In genomic region chr13:110316196-110316595, GRCh38 we compare ENCODE assay signal across 21 cellular contexts. TPM values are rescaled to one million over a fixed set of nuclear protein-coding genes. Genes with fewer than 3 reads are reported as not detected.
DNase-seq lines count a peak whose midpoint lies in the region; ATAC-seq, FAIRE-seq and TF ChIP-seq lines count a peak whose summit lies in the region.
"Had no signal": no experiment of that assay in that cellular context is flagged by ENCODE, and none has a peak within 500 bp of the region (broad histone marks: within the 10 kb centered on the region; RNA-seq: fewer than 3 reads in every experiment).

No MANE protein-coding gene starts in this region.

- H3K27ac ChIP-seq in HepG2 (ENCODE audit: extremely low read length, insufficient read depth, low read length) (no peak overlapping the region), right lobe of liver (no peak overlapping the region), rectal smooth muscle tissue (ENCODE audit: low read depth, low read length) (peak overlapping the region; percentile 75), uterus (peak overlapping the region; percentile 48 to 61)

- CTCF ChIA-PET in HepG2 (lab: Yijun Ruan, JAX; ENCODE audit: low intra/inter-chr PET ratio, low total read pairs), result no interaction called here

- H3K9me3 Mint-ChIP-seq in endothelial cell (ENCODE audit: unreplicated experiment), result no peaks in the 10 kb centered on the region

- peaks cover 5 to 74% of the 10 kb centered on the region in 2 experiments; a peak in 4 of 5 replicates for H3K27me3 ChIP-seq in HepG2 (ENCODE audit: control insufficient read depth in 1 of 2, insufficient read depth in 2 of 2, low read length in 2 of 2)
- H3K27me3 ChIP-seq in right lobe of liver, result no peaks in the 10 kb centered on the region
- H3K27me3 ChIP-seq in rectal smooth muscle tissue (ENCODE audit: control insufficient read depth, insufficient read depth, low read length), result no peaks in the 10 kb centered on the region
- no peaks in the 10 kb centered on the region for H3K27me3 ChIP-seq in uterus
- no peaks in the 10 kb centered on the region for H3K27me3 ChIP-seq in HAP-1 (ENCODE audit: low read depth)

- H3K4me1 ChIP-seq in HepG2 (ENCODE audit: insufficient read depth, low read length) (no peaks in the 10 kb centered on the region), right lobe of liver (no peaks in the 10 kb centered on the region), rectal smooth muscle tissue (ENCODE audit: control insufficient read depth, insufficient read depth, low read length) (peaks cover 60% of the 10 kb centered on the region), uterus (peaks cover 0 to 11% of the 10 kb centered on the region in 2 donors), HAP-1 (no peaks in the 10 kb centered on the region)

- no peak overlapping the region for H3K4me3 Mint-ChIP-seq in endothelial cell (ENCODE audit: unreplicated experiment)

- intact Hi-C loops in HepG2 (cut with micrococcal nuclease; ENCODE audit: unreplicated experiment) (no loop called here), right lobe of liver (cut with DNase I) (no loop called here), uterus (cut with DNase I; ENCODE audit: low total_unique reads) (no loop called here)

- DNase-seq in HepG2 (ENCODE audit: low spot score) (no peak), right lobe of liver (no peak), endothelial cell (ENCODE audit: low spot score) (no peak), uterus (no peak), HAP-1 (ENCODE audit: low spot score in 2 of 2) (no peak), DMS53 treated with DMSO at 0.1 percent for 48 hours (lab: John Stamatoyannopoulos, UW; ENCODE audit: unreplicated experiment) (no peak)
- DNase-seq: Caco-2; DMS79; Karpas-422; MM.1S; NCI-H1105; NCI-H187; NCI-H69; NK-92 treated with Interleukin-12 subunit alpha and Interleukin-12 subunit beta, amount 100 ng/mL, for 24 hours; OCI-M1; RPMI8226 had no signal

- H3K9me3 ChIP-seq in HepG2 (ENCODE audit: low read length) (no peaks in the 10 kb centered on the region), right lobe of liver (no peaks in the 10 kb centered on the region), uterus (no peaks in the 10 kb centered on the region), HAP-1 (no peaks in the 10 kb centered on the region)
- H3K9me3 ChIP-seq: Caco-2 had no signal

- WGBS in HepG2 (ENCODE audit: low lambda C conversion rate), result 0% methylated on average over 1 of the region's 10 CpGs
- 43% methylated on average over 1 of the region's 10 CpGs for WGBS in right lobe of liver (ENCODE audit: insufficient coverage, low coverage, low lambda C conversion rate, missing lambda C conversion rate)

- ATAC-seq in HepG2 (no peak), right lobe of liver (no peak), HG02885 (IDR thresholded peaks at IDR 0.05; ENCODE audit: poor library complexity, unreplicated experiment) (no peak)

- H3K27ac Mint-ChIP-seq in endothelial cell (ENCODE audit: unreplicated experiment), result peak overlapping the region; percentile 59

- H3K36me3 Mint-ChIP-seq in endothelial cell (ENCODE audit: low read depth, unreplicated experiment), result peaks cover 63% of the 10 kb centered on the region

- POLR2A ChIA-PET in HepG2 (lab: Yijun Ruan, JAX), result no interaction called here

- H3K4me3 ChIP-seq in HepG2 (replicated peaks in 1 of 3; ENCODE audit: insufficient read depth in 1 of 3, low read depth in 2 of 3, low read length in 3 of 3), result no peak overlapping the region
- no peak overlapping the region for H3K4me3 ChIP-seq in right lobe of liver
- no peak overlapping the region for H3K4me3 ChIP-seq in rectal smooth muscle tissue (ENCODE audit: low read length)
- H3K4me3 ChIP-seq in uterus, result no peak overlapping the region
- H3K4me3 ChIP-seq in HAP-1, result no peak overlapping the region

- H3K9ac ChIP-seq in HepG2 (ENCODE audit: insufficient read depth, low read depth, low read length), result no peak overlapping the region
- no peak overlapping the region for H3K9ac ChIP-seq in rectal smooth muscle tissue (ENCODE audit: low read length)

- no peaks in the 10 kb centered on the region for H3K79me2 ChIP-seq in HepG2 (ENCODE audit: insufficient read depth, low read length)

- BruUV-seq in HepG2 (replicated peaks; lab: Mats Ljungman, UMichigan), result no TSS peak

- TF ChIP-seq POLR2A in HepG2 (IDR thresholded peaks at IDR 0.05; ENCODE audit: insufficient read depth in 1 of 2, low read depth in 2 of 2, low read length in 2 of 2) (no peak), right lobe of liver (IDR thresholded peaks at IDR 0.05) (no peak), uterus (IDR thresholded peaks at IDR 0.05) (no peak)

- TF ChIP-seq RAD21 in HepG2 (CRISPR knock-in tag; IDR thresholded peaks at IDR 0.05), result no peak

- H4K20me1 ChIP-seq in HepG2 (ENCODE audit: insufficient read depth, low read length), result no peaks in the 10 kb centered on the region

- H3K4me2 ChIP-seq in HepG2 (ENCODE audit: low read depth, low read length), result no peak overlapping the region

- peaks cover 80% of the 10 kb centered on the region for H3K4me1 Mint-ChIP-seq in endothelial cell (ENCODE audit: unreplicated experiment)

- in situ Hi-C loops in HepG2 (cut with HindIII; ENCODE audit: extremely low pct_ligation_motif_present, low pct_unique_long_range_greater_than_20kb), result no loop called here
- in situ Hi-C loops in HAP-1 (cut with MboI; ENCODE audit: low sequenced_read_pairs), result no loop called here

- peaks cover 18% of the 10 kb centered on the region for H3K27me3 Mint-ChIP-seq in endothelial cell (ENCODE audit: unreplicated experiment)

- H3K36me3 ChIP-seq in HepG2 (replicated peaks in 1 of 2; ENCODE audit: control insufficient read depth in 1 of 2, insufficient read depth in 2 of 2, low read length in 2 of 2) (no peaks in the 10 kb centered on the region), right lobe of liver (no peaks in the 10 kb centered on the region), rectal smooth muscle tissue (ENCODE audit: control insufficient read depth, insufficient read depth, low read length) (peaks cover 9% of the 10 kb centered on the region), uterus (no peaks in the 10 kb centered on the region), HAP-1 (replicated peaks) (no peaks in the 10 kb centered on the region)

- TF ChIP-seq EP300 in HepG2 (IDR thresholded peaks at IDR 0.05; ENCODE audit: low read depth in 2 of 2, low read length in 2 of 2) (no peak), HepG2 (CRISPR knock-in tag; IDR thresholded peaks at IDR 0.05; ENCODE audit: borderline replicate concordance) (no peak)

- no peak for FAIRE-seq in HepG2 (lab: Jason Lieb, UNC)
- FAIRE-seq: G401.6, GM12891, GM19239 had no signal

- no peak overlapping the region for H2AFZ ChIP-seq in HepG2 (ENCODE audit: low read length)

- TF ChIP-seq CTCF in HepG2 (CRISPR knock-in tag; IDR thresholded peaks at IDR 0.05) (no peak), right lobe of liver (IDR thresholded peaks at IDR 0.05) (no peak), endothelial cell (IDR thresholded peaks at IDR 0.05; ENCODE audit: unreplicated experiment) (no peak), uterus (IDR thresholded peaks at IDR 0.05) (no peak)

RNA-seq across cellular contexts. Expression of gene COL4A2, which starts 9.1 kb away (rescaled TPM):
- 0.15 and 0.22 TPM in 2 replicates for total RNA-seq in HepG2 (2016; rRNA removed; fragmentation: Illumina TruSeq; extraction: Trizol)
- not detected in 2 replicates for total RNA-seq in HepG2 (2016; cell fraction: cytosol; rRNA removed; fragmentation: Illumina TruSeq; extraction: Trizol; ENCODE audit: low read depth)
- total RNA-seq in HepG2 (2016; cell fraction: insoluble cytoplasmic fraction; rRNA removed; fragmentation: Illumina TruSeq; extraction: Trizol), result 0.15 and 0.35 TPM in 2 replicates
- not detected in 2 replicates for total RNA-seq in HepG2 (2016; cell fraction: membrane; rRNA removed; fragmentation: Illumina TruSeq; extraction: Trizol)
- total RNA-seq in HepG2 (2016; cell fraction: nucleus; rRNA removed; fragmentation: Illumina TruSeq; extraction: Trizol), result 1.3 TPM in 1 of 2 replicates, not detected in the other
- polyA plus RNA-seq in HepG2 (2011; rRNA removed), result 1.0 and 1.9 TPM in 2 replicates
- polyA plus RNA-seq in HepG2 (2011; cell fraction: cytosol; rRNA removed), result 0.56 and 1.6 TPM in 2 replicates
- 1.2 and 4.2 TPM in 2 replicates for polyA plus RNA-seq in HepG2 (2011; cell fraction: nucleus; rRNA removed)
- polyA plus RNA-seq in HepG2 (2012), result 0.25 and 0.92 TPM in 2 replicates
- 0.21 TPM in 1 of 2 replicates, not detected in the other for polyA plus RNA-seq in HepG2 (2016; cell fraction: cytosol; fragmentation: Illumina TruSeq; extraction: Trizol; ENCODE audit: low read depth)
- 0.19 and 0.68 TPM in 2 replicates for polyA plus RNA-seq in HepG2 (2016; cell fraction: insoluble cytoplasmic fraction; fragmentation: Illumina TruSeq; extraction: Trizol; ENCODE audit: low read depth)
- polyA plus RNA-seq in HepG2 (2016; cell fraction: membrane; fragmentation: Illumina TruSeq; extraction: Trizol; ENCODE audit: low read depth), result 0.21 and 0.27 TPM in 2 replicates
- 0.37 TPM in 1 of 2 replicates, not detected in the other for polyA plus RNA-seq in HepG2 (2016; cell fraction: nucleus; fragmentation: Illumina TruSeq; extraction: Trizol; ENCODE audit: insufficient read depth, low read depth)
- polyA minus RNA-seq in HepG2 (2011; rRNA and poly(A)+ RNA removed; ENCODE audit: low replicate concordance), result 3.0 and 8.4 TPM in 2 replicates
- 0.97 and 1.9 TPM in 2 replicates for polyA minus RNA-seq in HepG2 (2011; cell fraction: cytosol; rRNA and poly(A)+ RNA removed)
- polyA minus RNA-seq in HepG2 (2011; cell fraction: nucleus; rRNA and poly(A)+ RNA removed), result 0.75 and 1.4 TPM in 2 replicates
- 10 to 100 TPM in 5 of 6 experiments, 1 to 10 TPM in 1; 8.4 to 65.8 (median 42.5) TPM for total RNA-seq in right lobe of liver
- total RNA-seq in endothelial cell (ENCODE audit: unreplicated experiment), result 1,556 TPM
- 100 to 1,000 TPM; 157 to 606 (median 284) TPM for total RNA-seq in uterus

RNA-seq across cellular contexts. Expression of gene COL4A1, which starts 9.2 kb away (rescaled TPM):
- total RNA-seq in HepG2 (2016; rRNA removed; fragmentation: Illumina TruSeq; extraction: Trizol) (not detected in 2 replicates), right lobe of liver (10 to 100 TPM in 5 of 6 experiments, 1 to 10 TPM in 1; 8.0 to 89.8 (median 41.1) TPM), endothelial cell (ENCODE audit: unreplicated experiment) (2,720 TPM), uterus (100 to 1,000 TPM; 164 to 737 (median 209) TPM)
- not detected in 2 replicates for total RNA-seq in HepG2 (2016; cell fraction: cytosol; rRNA removed; fragmentation: Illumina TruSeq; extraction: Trizol; ENCODE audit: low read depth)
- not detected in 2 replicates for total RNA-seq in HepG2 (2016; cell fraction: insoluble cytoplasmic fraction; rRNA removed; fragmentation: Illumina TruSeq; extraction: Trizol)
- total RNA-seq in HepG2 (2016; cell fraction: membrane; rRNA removed; fragmentation: Illumina TruSeq; extraction: Trizol), result not detected in 2 replicates
- not detected in 2 replicates for total RNA-seq in HepG2 (2016; cell fraction: nucleus; rRNA removed; fragmentation: Illumina TruSeq; extraction: Trizol)
- polyA plus RNA-seq in HepG2 (2011; rRNA removed), result 0.03 TPM in 1 of 2 replicates, not detected in the other
- polyA plus RNA-seq in HepG2 (2011; cell fraction: cytosol; rRNA removed), result not detected in 2 replicates
- polyA plus RNA-seq in HepG2 (2011; cell fraction: nucleus; rRNA removed), result 0.05 TPM in 1 of 2 replicates, not detected in the other
- polyA plus RNA-seq in HepG2 (2012), result not detected in 2 replicates
- polyA plus RNA-seq in HepG2 (2016; cell fraction: cytosol; fragmentation: Illumina TruSeq; extraction: Trizol; ENCODE audit: low read depth), result not detected in 2 replicates
- not detected in 2 replicates for polyA plus RNA-seq in HepG2 (2016; cell fraction: insoluble cytoplasmic fraction; fragmentation: Illumina TruSeq; extraction: Trizol; ENCODE audit: low read depth)
- polyA plus RNA-seq in HepG2 (2016; cell fraction: membrane; fragmentation: Illumina TruSeq; extraction: Trizol; ENCODE audit: low read depth), result not detected in 2 replicates
- not detected in 2 replicates for polyA plus RNA-seq in HepG2 (2016; cell fraction: nucleus; fragmentation: Illumina TruSeq; extraction: Trizol; ENCODE audit: insufficient read depth, low read depth)
- polyA minus RNA-seq in HepG2 (2011; rRNA and poly(A)+ RNA removed; ENCODE audit: low replicate concordance), result 10.2 TPM in 1 of 2 replicates, not detected in the other
- not detected in 2 replicates for polyA minus RNA-seq in HepG2 (2011; cell fraction: cytosol; rRNA and poly(A)+ RNA removed)
- 0.13 TPM in 1 of 2 replicates, not detected in the other for polyA minus RNA-seq in HepG2 (2011; cell fraction: nucleus; rRNA and poly(A)+ RNA removed)

Comparison
In these comparisons a context has a peak if more than half of its experiments do, and no peak if none do; other contexts are left out.
1. RNA of gene COL4A1, which starts 9.2 kb away (total RNA-seq): 2,720 TPM in endothelial cell (single experiment), 164 to 737 TPM in uterus and 8.0 to 89.8 TPM in right lobe of liver; not detected in HepG2; every median in the first group is over 4 times any median in the second.
2. H3K27ac ChIP-seq: peak in rectal smooth muscle tissue (single experiment) and uterus (2 of 2); none in HepG2 (single experiment) and right lobe of liver (0 of 3).